8 cellular contexts compared by ENCODE assay signal in genomic region chr2:30234180-30234971, GRCh38.
DNase-seq lines count a peak whose midpoint lies in the region; ATAC-seq and TF ChIP-seq lines count a peak whose summit lies in the region.

No MANE protein-coding gene starts in this region.

- CTCF ChIA-PET in GM10248 (lab: Yijun Ruan, JAX), result interaction anchor here (0.7 to 2.0 kb wide), 6 partner anchors 9 to 477 kb away, joined by 3 to 8 read pairs (median 3); no protein-coding TSS in a partner anchor

- POLR2A ChIA-PET in GM10248 (lab: Yijun Ruan, JAX), result no interaction called here

- no peak for TF ChIP-seq CTCF in GM10248 (IDR thresholded peaks at IDR 0.05; ENCODE audit: control extremely low read depth, extremely low read depth, low read depth, missing control alignments)

- DNase-seq in ELR (ENCODE audit: low read depth) (peak; percentile 50), ecto neural progenitor cell (ENCODE audit: low spot score) (peak; percentile 66), non-pigmented ciliary epithelial cell (ENCODE audit: low read depth) (peak; percentile 74), SKM-1 (lab: John Stamatoyannopoulos, UW; ENCODE audit: unreplicated experiment) (no peak), GM10248 (ENCODE audit: extremely low spot score) (no peak), COR-L47 (lab: John Stamatoyannopoulos, UW) (no peak)

- ATAC-seq in SK-N-SH treated with all-trans-retinoic acid at 6 μM for 48 hours (no peak), GM18873 (IDR thresholded peaks at IDR 0.05; ENCODE audit: low FRiP score, unreplicated experiment) (no peak)

TF ChIP-seq in SK-N-SH treated with all-trans-retinoic acid at 6 μM for 48 hours, 23 proteins besides CTCF, POLR2A, EP300 and RAD21:
- TF ChIP-seq OSR1 (CRISPR knock-in tag; IDR thresholded peaks at IDR 0.05) (no peak), ISL1 (CRISPR knock-in tag; IDR thresholded peaks at IDR 0.05) (peak; percentile 13), TOX (CRISPR knock-in tag; IDR thresholded peaks at IDR 0.05; ENCODE audit: borderline replicate concordance) (no peak), ZFP3 (CRISPR knock-in tag; IDR thresholded peaks at IDR 0.05) (no peak), ZC3H10 (CRISPR knock-in tag; IDR thresholded peaks at IDR 0.05) (no peak)

Comparison
In these comparisons a context has a peak if more than half of its experiments do, and no peak if none do; other contexts are left out.
1. DNase-seq: peak in ELR (single experiment), ecto neural progenitor cell (single experiment) and non-pigmented ciliary epithelial cell (single experiment); none in SKM-1 (single experiment), GM10248 (single experiment) and COR-L47 (single experiment).